ENCODE assay signal across 26 cellular contexts in genomic region chr6:2992330-2992979, GRCh38. TPM values are rescaled to one million over a fixed set of nuclear protein-coding genes. Genes with fewer than 3 reads are reported as not detected.
DNase-seq lines count a peak whose midpoint lies in the region; ATAC-seq and TF ChIP-seq lines count a peak whose summit lies in the region.
"Had no signal": no experiment of that assay in that cellular context is flagged by ENCODE, and none has a peak within 500 bp of the region (broad histone marks: within the 10 kb centered on the region; RNA-seq: fewer than 3 reads in every experiment).

No MANE protein-coding gene starts in this region.

- H3K4me3 ChIP-seq in CD8-positive, alpha-beta memory T cell (ENCODE audit: low read length): no peak overlapping the region
- H3K4me3 ChIP-seq in HEK293 (ENCODE audit: low read depth, low read length): no peak overlapping the region
- no peak overlapping the region for H3K4me3 ChIP-seq in mesendoderm (ENCODE audit: low read length)
- H3K4me3 ChIP-seq: left lung, ovary, thoracic aorta had no signal

- H3K27me3 ChIP-seq in CD8-positive, alpha-beta memory T cell (ENCODE audit: insufficient read depth, low read length, poor library complexity, severe bottlenecking): no peaks in the 10 kb centered on the region
- H3K27me3 ChIP-seq in mesendoderm (ENCODE audit: insufficient read depth, low read length, poor library complexity): no peaks in the 10 kb centered on the region
- H3K27me3 ChIP-seq: left lung, ovary had no signal

- no peaks in the 10 kb centered on the region for H3K27me3 Mint-ChIP-seq in CD8-positive, alpha-beta memory T cell
- H3K27me3 Mint-ChIP-seq in progenitor cell of endocrine pancreas (no peaks in the 10 kb centered on the region), nephron progenitor cell (ENCODE audit: low read depth, poor library complexity) (peaks cover 5% of the 10 kb centered on the region)
- H3K27me3 Mint-ChIP-seq: activated naive CD8-positive, alpha-beta T cell treated with anti-CD3 and anti-CD28 coated beads, Interleukin-2, amount 50 U/mL, for 24 hours; effector memory CD8-positive, alpha-beta T cell; stimulated activated naive CD8-positive, alpha-beta T cell treated with anti-CD3 and anti-CD28 coated beads, Interleukin-15, Interleukin-2, amounts not matched to agents 100 ng/mL and 50 ng/mL, for 24 hours had no signal

- no peak overlapping the region for H3K56ac ChIP-seq in mesendoderm (ENCODE audit: low read length)

- no peak for DNase-seq in CD8-positive, alpha-beta memory T cell
- DNase-seq in mesendoderm: no peak
- DNase-seq in progenitor cell of endocrine pancreas (ENCODE audit: low spot score, unreplicated experiment): no peak
- DNase-seq in nephron progenitor cell: no peak
- DNase-seq: activated CD4-positive, alpha-beta T cell treated with anti-CD3 and anti-CD28 coated beads for 4 hours; activated CD8-positive, alpha-beta T cell treated with anti-CD3 and anti-CD28 coated beads, Interleukin-2, amount 10 ng/mL, durations not matched to agents 7 days and 5 days; activated effector memory CD4-positive, alpha-beta T cell treated with Interleukin-2 at 50 U/mL for 16 hours; activated naive CD8-positive, alpha-beta T cell treated with anti-CD3 and anti-CD28 coated beads, Interleukin-2, amount 50 U/mL, for 24 hours; activated T-cell treated with anti-CD3 and anti-CD28 coated beads for 4 hours; central memory CD4-positive, alpha-beta T cell; COR-L47; effector memory CD8-positive, alpha-beta T cell; erythroblast; glutamatergic neuron; left lung; mesenchymal stem cell; NCI-H1092; NCI-H1694; NCI-H510A; stimulated activated CD4-positive, alpha-beta T cell treated with anti-CD3 and anti-CD28 coated beads, Interleukin-1b, Interleukin-23, amount 100 ng/mL, for 48 hours had no signal

- no CpG with 5 or more reads among the region's 6 CpGs for WGBS in mesendoderm (ENCODE audit: extremely low coverage, insufficient coverage, low lambda C conversion rate)

- H3K79me1 ChIP-seq in mesendoderm (ENCODE audit: low read length): no peaks in the 10 kb centered on the region

- H2BK120ac ChIP-seq in mesendoderm (ENCODE audit: low read depth, low read length): no peak overlapping the region

- CTCF ChIA-PET in CD8-positive, alpha-beta memory T cell (lab: Charles Lee): interaction anchor here (1.0 kb wide), 1 partner anchor 40 kb away, joined by 3 read pairs; no protein-coding TSS in a partner anchor
- CTCF ChIA-PET in HEK293 (lab: Yijun Ruan, JAX): interaction anchor here (0.7 to 1.6 kb wide), 5 partner anchors 8 to 371 kb away, joined by 4 to 10 read pairs (median 4); partner anchors contain the start of gene NQO2

- H3K4me3 Mint-ChIP-seq in CD8-positive, alpha-beta memory T cell: peak overlapping the region in 3 of 7 donors; percentile 32 to 45 (median 44)
- H3K4me3 Mint-ChIP-seq in progenitor cell of endocrine pancreas (ENCODE audit: low read depth) (no peak overlapping the region), nephron progenitor cell (no peak overlapping the region)
- H3K4me3 Mint-ChIP-seq: activated CD8-positive, alpha-beta T cell treated with anti-CD3 and anti-CD28 coated beads, Interleukin-2, amount 10 ng/mL, durations not matched to agents 7 days and 5 days; activated naive CD8-positive, alpha-beta T cell treated with anti-CD3 and anti-CD28 coated beads, Interleukin-2, amount 50 U/mL, for 24 hours; effector memory CD8-positive, alpha-beta T cell; stimulated activated naive CD8-positive, alpha-beta T cell treated with anti-CD3 and anti-CD28 coated beads, Interleukin-15, Interleukin-2, amounts not matched to agents 100 ng/mL and 50 ng/mL, for 24 hours had no signal

- no peaks in the 10 kb centered on the region for H3K9me3 Mint-ChIP-seq in CD8-positive, alpha-beta memory T cell
- no peaks in the 10 kb centered on the region for H3K9me3 Mint-ChIP-seq in progenitor cell of endocrine pancreas (ENCODE audit: low read depth)
- peaks cover 4% of the 10 kb centered on the region for H3K9me3 Mint-ChIP-seq in nephron progenitor cell
- H3K9me3 Mint-ChIP-seq: activated naive CD8-positive, alpha-beta T cell treated with anti-CD3 and anti-CD28 coated beads, Interleukin-2, amount 50 U/mL, for 24 hours; effector memory CD8-positive, alpha-beta T cell; stimulated activated naive CD8-positive, alpha-beta T cell treated with anti-CD3 and anti-CD28 coated beads, Interleukin-15, Interleukin-2, amounts not matched to agents 100 ng/mL and 50 ng/mL, for 24 hours had no signal

- H3K4me1 ChIP-seq in CD8-positive, alpha-beta memory T cell (ENCODE audit: insufficient read depth, low read length): peaks cover 16% of the 10 kb centered on the region
- peaks cover 6% of the 10 kb centered on the region for H3K4me1 ChIP-seq in HEK293 (ENCODE audit: control insufficient read depth, insufficient read depth, low read length)
- peaks cover 9% of the 10 kb centered on the region for H3K4me1 ChIP-seq in mesendoderm (ENCODE audit: control insufficient read depth, low read depth, low read length)

- peaks cover 0 to 17% (median 0%) of the 10 kb centered on the region in 3 donors for H3K36me3 Mint-ChIP-seq in CD8-positive, alpha-beta memory T cell
- peaks cover 2% of the 10 kb centered on the region for H3K36me3 Mint-ChIP-seq in progenitor cell of endocrine pancreas (ENCODE audit: insufficient read depth)
- no peaks in the 10 kb centered on the region for H3K36me3 Mint-ChIP-seq in nephron progenitor cell (ENCODE audit: low read depth)

- H3K27ac ChIP-seq in CD8-positive, alpha-beta memory T cell (ENCODE audit: low read depth, low read length): peak overlapping the region; percentile 10
- H3K27ac ChIP-seq in HEK293 (ENCODE audit: extremely low read depth, low read depth, low read length): no peak overlapping the region
- H3K27ac ChIP-seq in mesendoderm (ENCODE audit: low read depth, low read length): no peak overlapping the region
- H3K27ac ChIP-seq: left lung had no signal

- no peak overlapping the region for H2BK5ac ChIP-seq in mesendoderm (ENCODE audit: low read length)

- POLR2A ChIA-PET in CD8-positive, alpha-beta memory T cell (lab: Charles Lee): no interaction called here
- POLR2A ChIA-PET in HEK293 (lab: Yijun Ruan, JAX): no interaction called here

- H3K23ac ChIP-seq in mesendoderm (ENCODE audit: low read length): no peak overlapping the region

- H3K4me1 Mint-ChIP-seq in CD8-positive, alpha-beta memory T cell: peaks cover 22 to 27% (median 24%) of the 10 kb centered on the region in 3 donors
- H3K4me1 Mint-ChIP-seq in progenitor cell of endocrine pancreas (ENCODE audit: low read depth) (peaks cover 33% of the 10 kb centered on the region), nephron progenitor cell (peaks cover 28% of the 10 kb centered on the region)

- no peaks in the 10 kb centered on the region for H3K9me3 ChIP-seq in CD8-positive, alpha-beta memory T cell (ENCODE audit: low read length)
- H3K9me3 ChIP-seq in HEK293 (ENCODE audit: control insufficient read depth, insufficient read depth, low read depth, low read length): no peaks in the 10 kb centered on the region
- H3K9me3 ChIP-seq: left lung, ovary, thoracic aorta had no signal

- peak overlapping the region in 4 of 8 donors; percentile 8 to 76 (median 24) for H3K27ac Mint-ChIP-seq in CD8-positive, alpha-beta memory T cell
- H3K27ac Mint-ChIP-seq in progenitor cell of endocrine pancreas (peak overlapping the region; percentile 87), nephron progenitor cell (no peak overlapping the region)
- H3K27ac Mint-ChIP-seq: activated CD8-positive, alpha-beta T cell treated with anti-CD3 and anti-CD28 coated beads, Interleukin-2, amount 10 ng/mL, durations not matched to agents 7 days and 5 days; activated naive CD8-positive, alpha-beta T cell treated with anti-CD3 and anti-CD28 coated beads, Interleukin-2, amount 50 U/mL, for 24 hours; effector memory CD8-positive, alpha-beta T cell; stimulated activated naive CD8-positive, alpha-beta T cell treated with anti-CD3 and anti-CD28 coated beads, Interleukin-15, Interleukin-2, amounts not matched to agents 100 ng/mL and 50 ng/mL, for 24 hours had no signal

- no peak overlapping the region for H4K5ac ChIP-seq in mesendoderm (ENCODE audit: low read length)

- no peaks in the 10 kb centered on the region for H3K79me2 ChIP-seq in mesendoderm (ENCODE audit: control insufficient read depth, insufficient read depth, low read length)

- H4K8ac ChIP-seq in mesendoderm (ENCODE audit: low read depth, low read length): no peak overlapping the region

- H3K18ac ChIP-seq in mesendoderm (ENCODE audit: low read length): no peak overlapping the region

- no peak overlapping the region for H3K4me2 ChIP-seq in mesendoderm (ENCODE audit: low read length)

- peak overlapping the region; percentile 67 for H2AK5ac ChIP-seq in mesendoderm (ENCODE audit: low read length)

- no peak for ATAC-seq in HG03521 (IDR thresholded peaks at IDR 0.05; ENCODE audit: unreplicated experiment)
- ATAC-seq in HG02798 (IDR thresholded peaks at IDR 0.05; ENCODE audit: poor library complexity, unreplicated experiment): no peak
- ATAC-seq: activated CD8-positive, alpha-beta T cell treated with anti-CD3 and anti-CD28 coated beads, Interleukin-2, amount 10 ng/mL, durations not matched to agents 7 days and 5 days; activated naive CD8-positive, alpha-beta T cell treated with anti-CD3 and anti-CD28 coated beads, Interleukin-2, amount 50 U/mL, for 24 hours; effector memory CD8-positive, alpha-beta T cell; left lung had no signal

- no peak overlapping the region for H2BK15ac ChIP-seq in mesendoderm (replicated peaks; ENCODE audit: low read depth)

- TF ChIP-seq CTCF in HEK293 (tag by site-specific recombination; IDR thresholded peaks at IDR 0.05): no peak
- TF ChIP-seq CTCF in progenitor cell of endocrine pancreas (IDR thresholded peaks at IDR 0.05; ENCODE audit: unreplicated experiment): no peak
- TF ChIP-seq CTCF in nephron progenitor cell (IDR thresholded peaks at IDR 0.05): no peak

- H3K36me3 ChIP-seq in CD8-positive, alpha-beta memory T cell (ENCODE audit: insufficient read depth, low read length): no peaks in the 10 kb centered on the region
- H3K36me3 ChIP-seq in HEK293 (ENCODE audit: control insufficient read depth in 2 of 2, insufficient read depth in 1 of 2, low read length in 2 of 2) (no peaks in the 10 kb centered on the region), mesendoderm (ENCODE audit: control insufficient read depth, insufficient read depth, low read length) (no peaks in the 10 kb centered on the region)
- H3K36me3 ChIP-seq: left lung, ovary, thoracic aorta had no signal

- H3K4ac ChIP-seq in mesendoderm (ENCODE audit: low read depth, low read length): no peak overlapping the region

- no peak overlapping the region for H3K9ac ChIP-seq in mesendoderm (ENCODE audit: low read length)

RNA-seq across cellular contexts. Expression of gene NQO2, which starts 7.2 kb away (rescaled TPM):
- 10 to 100 TPM; 15.6 to 18.5 TPM for total RNA-seq in CD8-positive, alpha-beta memory T cell
- 53.5 TPM for polyA plus RNA-seq in CD8-positive, alpha-beta memory T cell
- 103 TPM for polyA plus RNA-seq in mesendoderm (2013, experiment 1 of 2)
- 109 TPM for polyA plus RNA-seq in mesendoderm (2013, experiment 2 of 2)
- total RNA-seq in progenitor cell of endocrine pancreas: 41.3 and 45.8 TPM in 2 replicates

RNA-seq across cellular contexts. Expression of gene SERPINB6, which starts 21.1 kb away (rescaled TPM):
- total RNA-seq in CD8-positive, alpha-beta memory T cell: 10 to 100 TPM; 62.1 to 66.0 TPM
- polyA plus RNA-seq in CD8-positive, alpha-beta memory T cell: 86.0 TPM
- polyA plus RNA-seq in mesendoderm (2013, experiment 1 of 2): 40.3 TPM
- 41.2 TPM for polyA plus RNA-seq in mesendoderm (2013, experiment 2 of 2)
- 220 and 226 TPM in 2 replicates for total RNA-seq in progenitor cell of endocrine pancreas
